ENCODE assay signal across 20 cellular contexts in the genomic region with DNA sequence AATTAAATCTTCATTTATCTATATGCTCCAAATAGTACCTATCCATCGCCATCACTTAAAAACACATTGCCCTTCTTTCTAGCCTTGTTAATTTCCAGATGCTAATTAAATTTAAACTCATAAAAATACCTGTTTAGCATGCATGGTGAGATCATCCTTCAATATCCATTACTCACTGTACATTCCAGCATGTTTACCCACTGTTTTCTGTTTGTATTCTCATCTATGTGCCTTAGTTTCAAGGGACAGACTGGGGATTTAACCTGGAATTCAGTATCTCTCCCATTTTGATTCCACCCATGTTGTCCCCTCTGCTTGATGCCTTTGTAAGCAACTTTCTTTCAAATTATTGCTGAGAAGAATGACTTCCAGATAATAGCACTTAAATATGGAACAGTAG.
DNase-seq lines count a peak whose midpoint lies in the region; FAIRE-seq and TF ChIP-seq lines count a peak whose summit lies in the region.
"Had no signal": no experiment of that assay in that cellular context is flagged by ENCODE, and none has a peak within 500 bp of the region (broad histone marks: within the 10 kb centered on the region; RNA-seq: fewer than 3 reads in every experiment).

No MANE protein-coding gene starts in this region.

- dilution Hi-C loops in mammary epithelial cell (cut with HindIII; ENCODE audit: low sequenced_read_pairs), result no loop called here

- BruUV-seq in mammary epithelial cell (replicated peaks; lab: Mats Ljungman, UMichigan), result no TSS peak
- BruUV-seq in MCF 10A (replicated peaks; lab: Mats Ljungman, UMichigan), result no TSS peak

- no peak overlapping the region for H3K4me2 ChIP-seq in mammary epithelial cell (ENCODE audit: insufficient read depth, low read depth, low read length)
- H3K4me2 ChIP-seq: BLaER1 treated with 17β-estradiol and CSF1 and Interleukin-3, amounts not matched to agents 10 nM and 100 nM had no signal

- FAIRE-seq in H54 (lab: Jason Lieb, UNC), result no peak
- FAIRE-seq: D721Med, G401.6, GM12891 had no signal

- no peaks in the 10 kb centered on the region for H3K27me3 ChIP-seq in mammary epithelial cell (ENCODE audit: insufficient read depth, low read length)
- peaks cover 2% of the 10 kb centered on the region for H3K27me3 ChIP-seq in neuron (ENCODE audit: insufficient read depth, low read length)
- H3K27me3 ChIP-seq: BLaER1 treated with 17β-estradiol and CSF1 and Interleukin-3, amounts not matched to agents 10 nM and 100 nM had no signal

- H4K20me1 ChIP-seq in mammary epithelial cell (ENCODE audit: insufficient read depth, low read length), result no peaks in the 10 kb centered on the region
- H4K20me1 ChIP-seq: BLaER1 treated with 17β-estradiol and CSF1 and Interleukin-3, amounts not matched to agents 10 nM and 100 nM had no signal

- H3K9ac ChIP-seq in mammary epithelial cell (ENCODE audit: insufficient read depth, low read length), result no peak overlapping the region
- H3K9ac ChIP-seq: BLaER1 treated with 17β-estradiol and CSF1 and Interleukin-3, amounts not matched to agents 10 nM and 100 nM; GM23248 had no signal

- H3K27ac ChIP-seq in mammary epithelial cell (ENCODE audit: insufficient read depth, low read depth, low read length), result no peak overlapping the region
- H3K27ac ChIP-seq: BLaER1 treated with 17β-estradiol and CSF1 and Interleukin-3, amounts not matched to agents 10 nM and 100 nM; GM23248 had no signal

- H3K36me3 ChIP-seq in mammary epithelial cell (ENCODE audit: insufficient read depth, low read length) (no peaks in the 10 kb centered on the region), neuron (ENCODE audit: insufficient read depth, low read length) (no peaks in the 10 kb centered on the region)
- H3K36me3 ChIP-seq: BLaER1 treated with 17β-estradiol and CSF1 and Interleukin-3, amounts not matched to agents 10 nM and 100 nM; HAP-1 had no signal

- DNase-seq in mammary epithelial cell (peak; percentile 29), MCF 10A (ENCODE audit: unreplicated experiment) (no peak), epithelial cell of esophagus (ENCODE audit: low read depth) (peak; percentile 67), H54 (ENCODE audit: insufficient read length, low spot score) (no peak), A172 (ENCODE audit: low spot score) (no peak), COLO829 (ENCODE audit: low spot score) (no peak)
- DNase-seq: 8988T; ACHN; CD4-positive, alpha-beta memory T cell; COR-L47; DMS153; DMS79 treated with DMSO at 0.1 percent for 48 hours; EL; GM23248 had no signal

- TF ChIP-seq POLR2A in H54 (IDR thresholded peaks at IDR 0.05; ENCODE audit: low read depth, low read length), result no peak

- H3K4me1 Mint-ChIP-seq in MCF 10A (ENCODE audit: insufficient read depth, unreplicated experiment), result no peaks in the 10 kb centered on the region
- H3K4me1 Mint-ChIP-seq: CD4-positive, alpha-beta memory T cell had no signal

- no peaks in the 10 kb centered on the region for H3K79me2 ChIP-seq in mammary epithelial cell (ENCODE audit: insufficient read depth, low read length)

- no peak overlapping the region for H3K4me3 ChIP-seq in mammary epithelial cell (replicated peaks in 1 of 3; ENCODE audit: insufficient read depth in 1 of 3, low read depth in 2 of 3, low read length in 3 of 3)
- no peak overlapping the region for H3K4me3 ChIP-seq in epithelial cell of esophagus (ENCODE audit: low read length)
- H3K4me3 ChIP-seq in neuron (ENCODE audit: low read length), result no peak overlapping the region
- H3K4me3 ChIP-seq: BLaER1 treated with 17β-estradiol and CSF1 and Interleukin-3, amounts not matched to agents 10 nM and 100 nM; GM23248; HAP-1 had no signal

- POLR2A ChIA-PET in MCF 10A (lab: Yijun Ruan, JAX), result no interaction called here

- intact Hi-C loops in mammary epithelial cell (cut with micrococcal nuclease) (no loop called here), MCF 10A (cut with micrococcal nuclease) (no loop called here)

- H3K9me3 ChIP-seq in mammary epithelial cell (replicated peaks; ENCODE audit: insufficient read depth, low read length), result no peaks in the 10 kb centered on the region
- no peaks in the 10 kb centered on the region for H3K9me3 ChIP-seq in neuron (ENCODE audit: low read length)
- H3K9me3 ChIP-seq: BLaER1 treated with 17β-estradiol and CSF1 and Interleukin-3, amounts not matched to agents 10 nM and 100 nM; HAP-1 had no signal

- H3K36me3 Mint-ChIP-seq in MCF 10A (ENCODE audit: insufficient read depth, unreplicated experiment), result no peaks in the 10 kb centered on the region
- H3K36me3 Mint-ChIP-seq: CD4-positive, alpha-beta memory T cell had no signal

- H3K27me3 Mint-ChIP-seq in MCF 10A (ENCODE audit: insufficient read depth, unreplicated experiment), result no peaks in the 10 kb centered on the region

- CTCF ChIA-PET in mammary epithelial cell (lab: Charles Lee; ENCODE audit: low non-redundant PET), result interaction anchor here (0.6 kb wide), 1 partner anchor 206 kb away, joined by 7 read pairs; no protein-coding TSS in a partner anchor
- CTCF ChIA-PET in MCF 10A (lab: Yijun Ruan, JAX), result interaction anchor here (0.6 to 0.7 kb wide), 2 partner anchors 26 to 130 kb away, joined by 4 read pairs; no protein-coding TSS in a partner anchor

- no peak overlapping the region for H3K4me3 Mint-ChIP-seq in MCF 10A (ENCODE audit: unreplicated experiment)
- H3K4me3 Mint-ChIP-seq: CD4-positive, alpha-beta memory T cell had no signal

- peaks cover 8% of the 10 kb centered on the region for H3K4me1 ChIP-seq in mammary epithelial cell (ENCODE audit: insufficient read depth, low read length)
- peaks cover 13% of the 10 kb centered on the region for H3K4me1 ChIP-seq in neuron (ENCODE audit: insufficient read depth, low read length)
- H3K4me1 ChIP-seq: HAP-1 had no signal

- no peak for TF ChIP-seq CTCF in mammary epithelial cell (conservative IDR thresholded peaks at IDR 0.05 in 1 of 2, IDR thresholded peaks at IDR 0.05 in 1 of 2; ENCODE audit: extremely low read depth in 1 of 2, insufficient read depth in 1 of 2, low read depth in 1 of 2, low read length in 2 of 2)
- TF ChIP-seq CTCF in MCF 10A (IDR thresholded peaks at IDR 0.05; ENCODE audit: unreplicated experiment), result no peak
- TF ChIP-seq CTCF in epithelial cell of esophagus (IDR thresholded peaks at IDR 0.05; ENCODE audit: insufficient read depth, low read depth, low read length, missing control alignments), result no peak

- H2AFZ ChIP-seq in mammary epithelial cell (ENCODE audit: low read depth, low read length) (no peak overlapping the region), neuron (ENCODE audit: low read depth, low read length) (peak overlapping the region; percentile 19)
- H2AFZ ChIP-seq: GM23248 had no signal

- H3K27ac Mint-ChIP-seq in MCF 10A (ENCODE audit: low read depth, unreplicated experiment), result no peak overlapping the region
- H3K27ac Mint-ChIP-seq: CD4-positive, alpha-beta memory T cell had no signal

- 100% methylated on average over 1 of the region's 1 CpG for WGBS in mammary epithelial cell (ENCODE audit: low coverage, missing lambda C conversion rate)

- no peaks in the 10 kb centered on the region for H3K9me3 Mint-ChIP-seq in MCF 10A (ENCODE audit: unreplicated experiment)

- in situ Hi-C loops in mammary epithelial cell (cut with MboI; ENCODE audit: low sequenced_read_pairs in 2 of 2), result no loop called here

Comparison
In these comparisons a context has a peak if more than half of its experiments do, and no peak if none do; other contexts are left out.
1. DNase-seq: peak in mammary epithelial cell (single experiment) and epithelial cell of esophagus (single experiment); none in MCF 10A (single experiment), H54 (single experiment), A172 (single experiment) and COLO829 (single experiment).